ENCODE assay signal across 8 cellular contexts in the genomic region with DNA sequence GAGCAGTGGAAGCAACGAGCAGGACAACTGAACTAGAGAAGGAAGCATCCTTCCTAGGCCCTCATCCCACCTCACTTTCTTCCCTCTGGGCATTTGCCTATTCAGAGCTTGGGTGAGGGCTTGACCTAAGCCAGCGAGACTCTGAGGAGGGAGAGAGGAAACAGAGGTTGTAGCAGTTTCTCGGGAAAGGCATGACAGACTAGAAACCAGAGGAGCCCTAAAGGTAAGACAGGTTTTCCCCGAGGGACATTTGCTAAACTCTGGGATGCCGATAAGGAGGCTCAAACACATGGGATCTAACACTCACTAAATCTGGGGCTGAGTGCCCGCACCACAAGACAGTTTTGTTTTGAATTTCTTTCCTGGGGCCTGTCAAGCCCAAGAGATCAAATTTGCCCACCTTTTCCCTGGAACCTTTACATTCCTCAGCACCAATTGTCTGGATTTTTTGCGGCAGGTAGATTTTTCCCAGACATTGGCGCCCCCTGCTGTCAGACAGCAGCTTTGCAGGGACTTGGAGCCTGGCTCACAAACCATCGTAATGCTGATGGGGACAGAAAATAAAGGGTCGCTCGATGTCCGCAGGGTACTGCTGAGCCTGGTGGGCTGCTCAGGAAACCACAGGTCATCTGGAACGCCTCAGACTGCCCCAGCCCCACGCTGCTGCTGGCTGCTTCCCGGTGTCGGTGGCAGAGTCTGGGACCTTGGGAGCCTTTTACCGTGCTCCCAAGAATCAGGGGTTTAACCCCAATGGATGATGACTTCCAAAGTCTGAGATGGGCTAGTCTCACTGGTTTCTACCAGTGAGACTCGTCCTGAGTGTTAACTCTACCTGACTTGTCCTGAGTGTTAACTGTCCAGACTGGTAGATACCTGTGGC. TPM values are rescaled to one million over a fixed set of nuclear protein-coding genes. Genes with fewer than 3 reads are reported as not detected.
A peak's percentile ranks its signal among the peaks of the same experiment; 100 is the strongest.
DNase-seq lines count a peak whose midpoint lies in the region; ATAC-seq, FAIRE-seq and TF ChIP-seq lines count a peak whose summit lies in the region.

No MANE protein-coding gene starts in this region.

- H3K27ac ChIP-seq in H1 (ENCODE audit: low read depth, low read length) (no peak overlapping the region), transverse colon (no peak overlapping the region)

- CTCF ChIA-PET in Caco-2 (lab: Charles Lee), result interaction anchor here (0.5 to 1.4 kb wide), 2 partner anchors 12 to 23 kb away, joined by 3 to 5 read pairs; a partner anchor contains a TSS
- CTCF ChIA-PET in H1 (lab: Charles Lee; ENCODE audit: partially characterized antibody), result interaction anchor here (0.8 to 7.2 kb wide), 34 partner anchors 8 to 652 kb away, joined by 3 to 42 read pairs (median 5); a partner anchor contains a TSS

- no peaks in the 10 kb centered on the region for H3K79me1 ChIP-seq in H1 (ENCODE audit: low read depth, low read length)

- H3K23ac ChIP-seq in H1 (ENCODE audit: insufficient read length), result no peak overlapping the region

- no peak overlapping the region; a peak in 1 of 4 replicates for H3K4me2 ChIP-seq in H1 (ENCODE audit: insufficient read depth in 1 of 2, low read depth in 2 of 2, low read length in 2 of 2)

- in situ Hi-C loops in transverse colon (cut with MboI; ENCODE audit: low pct_ligation_motif_present in 1 of 4, low pct_unique_long_range_greater_than_20kb in 1 of 4, low sequenced_read_pairs in 3 of 4), result loop anchor here in 3 of 4 donors (5.0 kb wide), 2 partner anchors 130 to 135 kb away; no protein-coding TSS in a partner anchor

- H2BK15ac ChIP-seq in H1 (ENCODE audit: low read length), result no peak overlapping the region

- H3K9me3 ChIP-seq in Caco-2 (no peaks in the 10 kb centered on the region), H1 (ENCODE audit: insufficient read depth in 2 of 2, low read depth in 1 of 2, low read length in 1 of 2) (no peaks in the 10 kb centered on the region), transverse colon (no peaks in the 10 kb centered on the region)

- POLR2A ChIA-PET in Caco-2 (lab: Charles Lee) (no interaction called here), H1 (lab: Charles Lee; ENCODE audit: partially characterized antibody) (interaction anchor here (0.8 to 1.5 kb wide), 2 partner anchors 23 to 35 kb away, joined by 3 to 4 read pairs; a partner anchor contains a TSS)

- no peaks in the 10 kb centered on the region for H3K79me2 ChIP-seq in H1 (ENCODE audit: control insufficient read depth in 1 of 2, insufficient read depth in 2 of 2, low read length in 2 of 2)

- no peak overlapping the region for H3K18ac ChIP-seq in H1 (ENCODE audit: extremely low read depth, low read length)

- no peak overlapping the region for H2AK5ac ChIP-seq in H1 (ENCODE audit: low read depth, low read length)

- no peaks in the 10 kb centered on the region for H3K36me3 ChIP-seq in Caco-2 (ENCODE audit: control insufficient read depth, insufficient read depth, low read length)
- H3K36me3 ChIP-seq in H1 (ENCODE audit: control insufficient read depth in 2 of 4, insufficient read depth in 4 of 4, low read length in 3 of 4), result no peaks in the 10 kb centered on the region
- no peaks in the 10 kb centered on the region for H3K36me3 ChIP-seq in transverse colon

- FAIRE-seq in H1 (lab: Jason Lieb, UNC), result peak; percentile 50

- H3K27ac Mint-ChIP-seq in Caco-2 (ENCODE audit: unreplicated experiment), result no peak overlapping the region
- H3K27ac Mint-ChIP-seq in nephron, result no peak overlapping the region
- H3K27ac Mint-ChIP-seq in activated T-helper 17 cell treated with anti-CD3 and anti-CD28 coated beads, Interleukin-2, amount 50 U/mL, for 72 hours, result no peak overlapping the region

- DNase-seq in Caco-2 (peak in 1 of 2 experiments; percentile 55), HT1080 (ENCODE audit: low read depth) (peak; percentile 37), H1 (ENCODE audit: low read depth in 1 of 2, low spot score in 2 of 2) (peak in 1 of 2 experiments; percentile 89), transverse colon (peak; percentile 38), germinal center (ENCODE audit: low spot score) (no peak)
- peak; percentile 59 for DNase-seq in activated CD4-positive, alpha-beta T cell treated with anti-CD3 and anti-CD28 coated beads, Interleukin-2, amount 50 U/mL, for 1 hour

- no peaks in the 10 kb centered on the region for H3K9me3 Mint-ChIP-seq in Caco-2 (ENCODE audit: unreplicated experiment)
- no peaks in the 10 kb centered on the region for H3K9me3 Mint-ChIP-seq in nephron
- no peaks in the 10 kb centered on the region for H3K9me3 Mint-ChIP-seq in activated T-helper 17 cell treated with anti-CD3 and anti-CD28 coated beads, Interleukin-2, amount 50 U/mL, for 72 hours

- no peak overlapping the region for H3K56ac ChIP-seq in H1 (replicated peaks; ENCODE audit: insufficient read length, low read depth, low read length)

- H3K4me1 ChIP-seq in Caco-2, result peaks cover 11% of the 10 kb centered on the region
- peaks cover 0 to 2% (median 1%) of the 10 kb centered on the region in 4 experiments; a peak in 4 of 7 replicates for H3K4me1 ChIP-seq in H1 (replicated peaks in 1 of 4; ENCODE audit: control insufficient read depth in 3 of 4, insufficient read depth in 4 of 4, low read length in 3 of 4)
- H3K4me1 ChIP-seq in transverse colon, result peaks cover 0 to 9% (median 0%) of the 10 kb centered on the region in 4 donors

- peak overlapping the region; percentile 31; the same call in 1 of the 2 replicates for H4K8ac ChIP-seq in H1 (ENCODE audit: extremely low read depth, insufficient read depth, low read length)

- H3K36me3 Mint-ChIP-seq in Caco-2 (ENCODE audit: insufficient read depth, unreplicated experiment), result no peaks in the 10 kb centered on the region
- H3K36me3 Mint-ChIP-seq in nephron (ENCODE audit: low read depth), result no peaks in the 10 kb centered on the region
- H3K36me3 Mint-ChIP-seq in activated T-helper 17 cell treated with anti-CD3 and anti-CD28 coated beads, Interleukin-2, amount 50 U/mL, for 72 hours (ENCODE audit: low read depth), result no peaks in the 10 kb centered on the region

- H4K20me1 ChIP-seq in H1 (replicated peaks in 1 of 2; ENCODE audit: control insufficient read depth in 1 of 2, insufficient read depth in 2 of 2, low read length in 2 of 2), result no peaks in the 10 kb centered on the region

- no peaks in the 10 kb centered on the region for H3K27me3 Mint-ChIP-seq in Caco-2 (ENCODE audit: insufficient read depth, unreplicated experiment)
- peaks cover 7% of the 10 kb centered on the region for H3K27me3 Mint-ChIP-seq in nephron (ENCODE audit: low read depth)
- H3K27me3 Mint-ChIP-seq in activated T-helper 17 cell treated with anti-CD3 and anti-CD28 coated beads, Interleukin-2, amount 50 U/mL, for 72 hours, result no peaks in the 10 kb centered on the region

- TF ChIP-seq CTCF in Caco-2 (IDR thresholded peaks at IDR 0.05; ENCODE audit: insufficient read depth in 1 of 2, low read depth in 1 of 2, low read length in 1 of 2, severe bottlenecking in 1 of 2, unreplicated experiment in 1 of 2), result peak; percentile 73 to 83
- TF ChIP-seq CTCF in H1 (IDR thresholded peaks at IDR 0.05; ENCODE audit: control extremely low read depth in 1 of 3, insufficient read depth in 1 of 3, low read depth in 1 of 3, low read length in 3 of 3), result peak; percentile 79 to 83 (median 82)
- peak; percentile 91 to 97 (median 96) for TF ChIP-seq CTCF in nephron (IDR thresholded peaks at IDR 0.05; ENCODE audit: unreplicated experiment in 3 of 3)
- peak; percentile 87 to 96 (median 95) for TF ChIP-seq CTCF in transverse colon (IDR thresholded peaks at IDR 0.05)

- H3K4me1 Mint-ChIP-seq in Caco-2 (ENCODE audit: low read depth, unreplicated experiment) (peaks cover 4% of the 10 kb centered on the region), nephron (peaks cover 25% of the 10 kb centered on the region)
- peaks cover 5% of the 10 kb centered on the region for H3K4me1 Mint-ChIP-seq in activated T-helper 17 cell treated with anti-CD3 and anti-CD28 coated beads, Interleukin-2, amount 50 U/mL, for 72 hours

- H3K14ac ChIP-seq in H1 (ENCODE audit: insufficient read length), result no peak overlapping the region

- no peaks in the 10 kb centered on the region for H3K23me2 ChIP-seq in H1 (ENCODE audit: low read depth, low read length)

- H2AFZ ChIP-seq in H1 (ENCODE audit: low read length), result peak overlapping the region; percentile 88

- TF ChIP-seq RAD21 in H1 (IDR thresholded peaks at IDR 0.05 in 1 of 2, conservative IDR thresholded peaks at IDR 0.05 in 1 of 2; ENCODE audit: low read depth in 2 of 2, low read length in 2 of 2), result peak; percentile 81 to 87

- no peak overlapping the region for H2BK120ac ChIP-seq in H1 (replicated peaks; ENCODE audit: low read depth, low read length)

- H4K91ac ChIP-seq in H1 (replicated peaks; ENCODE audit: insufficient read length, low read length), result no peak overlapping the region

- intact Hi-C loops in Caco-2 (cut with micrococcal nuclease; ENCODE audit: unreplicated experiment) (loop anchor here (1.0 to 2.0 kb wide), 3 partner anchors 22 to 133 kb away; no protein-coding TSS in a partner anchor), transverse colon (cut with DNase I; ENCODE audit: low total_unique reads) (loop anchor here (2.0 to 10.0 kb wide), 2 partner anchors 68 to 134 kb away; no protein-coding TSS in a partner anchor)

- no peak overlapping the region for H3K9ac ChIP-seq in H1 (replicated peaks in 1 of 4; ENCODE audit: extremely low read depth in 1 of 4, low read depth in 3 of 4, low read length in 3 of 4)

- H3K27me3 ChIP-seq in Caco-2 (replicated peaks; ENCODE audit: control insufficient read depth, insufficient read depth, low read length) (no peaks in the 10 kb centered on the region), H1 (replicated peaks in 1 of 4; ENCODE audit: control insufficient read depth in 3 of 4, extremely low read depth in 1 of 4, insufficient read depth in 3 of 4, low read length in 3 of 4) (no peaks in the 10 kb centered on the region), transverse colon (no peaks in the 10 kb centered on the region)

- 43% methylated on average over 17 of the region's 18 CpGs; no CpG with 5 or more reads in 1 of the 2 experiments for WGBS in H1 (ENCODE audit: extremely low coverage in 1 of 2, insufficient coverage in 1 of 2, insufficient read length in 1 of 2, insufficient replicate concordance in 2 of 2, low coverage in 1 of 2, low lambda C conversion rate in 2 of 2, missing lambda C conversion rate in 1 of 2), 2 experiments
- WGBS in transverse colon (ENCODE audit: low coverage in 1 of 2), 2 donors, result 28 to 30% methylated on average over 3 to 18 of the region's 18 CpGs

- H3K4ac ChIP-seq in H1 (replicated peaks; ENCODE audit: insufficient read length, low read depth, low read length), result no peak overlapping the region

- no peak for TF ChIP-seq EP300 in H1 (IDR thresholded peaks at IDR 0.05; ENCODE audit: borderline replicate concordance in 1 of 2, low read depth in 2 of 2, low read length in 2 of 2)
- no peak for TF ChIP-seq EP300 in transverse colon (IDR thresholded peaks at IDR 0.05; ENCODE audit: low read depth)

- no peak overlapping the region for H3K4me3 Mint-ChIP-seq in Caco-2 (ENCODE audit: unreplicated experiment)
- no peak overlapping the region for H3K4me3 Mint-ChIP-seq in nephron
- no peak overlapping the region for H3K4me3 Mint-ChIP-seq in activated T-helper 17 cell treated with anti-CD3 and anti-CD28 coated beads, Interleukin-2, amount 50 U/mL, for 72 hours

- H2BK5ac ChIP-seq in H1 (ENCODE audit: low read depth, low read length), result no peak overlapping the region

- H3K4me3 ChIP-seq in Caco-2 (ENCODE audit: low read depth, low read length), result no peak overlapping the region
- H3K4me3 ChIP-seq in H1 (ENCODE audit: extremely low read depth in 1 of 4, insufficient read depth in 2 of 4, low read depth in 3 of 4, low read length in 4 of 4), result no peak overlapping the region
- H3K4me3 ChIP-seq in transverse colon, result no peak overlapping the region

- TF ChIP-seq POLR2A in H1 (IDR thresholded peaks at IDR 0.05; ENCODE audit: control extremely low read depth in 1 of 2, low read depth in 2 of 2, low read length in 2 of 2) (no peak), transverse colon (IDR thresholded peaks at IDR 0.05) (no peak)

- H4K5ac ChIP-seq in H1 (ENCODE audit: insufficient read length, low read depth, low read length), result no peak overlapping the region

- no peak for ATAC-seq in activated T-helper 17 cell treated with anti-CD3 and anti-CD28 coated beads, Interleukin-2, amount 50 U/mL, for 72 hours (replicated peaks)

- no peak overlapping the region for H2BK20ac ChIP-seq in H1 (ENCODE audit: low read length)

- 0 out of 2 replicates have a peak overlapping the region, but pooled peaks have one; percentile 31 for H2BK12ac ChIP-seq in H1 (ENCODE audit: low read depth, low read length)

- BruUV-seq in Caco-2 (replicated peaks; lab: Mats Ljungman, UMichigan), result no TSS peak

RNA-seq across cellular contexts. Expression of a gene that starts 23.4 kb away (rescaled TPM):
- total RNA-seq in Caco-2 (2022) (6.8 and 6.9 TPM in 2 replicates), transverse colon (10 to 100 TPM; 10.8 to 16.4 (median 11.7) TPM)
- total RNA-seq in HT1080 (2014; rRNA removed; shearing (Covaris generic)), result 0.59 and 1.1 TPM in 2 replicates
- 0.50 and 0.51 TPM in 2 replicates for polyA plus RNA-seq in HT1080 (2015; cell fraction: cytosol; rRNA removed)
- 0.33 and 1.1 TPM in 2 replicates for polyA plus RNA-seq in HT1080 (2015; cell fraction: nucleus; rRNA removed)
- 13.0 and 14.2 TPM in 2 replicates for total RNA-seq in H1 (2021; fragmentation: NEBNext Ultra II Directional; extraction: Animal tissue kit (Norgen Biotek cat#: 25700))
- 7.4 and 9.5 TPM in 2 replicates for polyA plus RNA-seq in H1 (2011; rRNA removed)
- polyA plus RNA-seq in H1 (2011; cell fraction: cytosol; rRNA removed), result 9.8 TPM
- 7.4 TPM for polyA plus RNA-seq in H1 (2011; cell fraction: nucleus; rRNA removed)
- polyA plus RNA-seq in H1 (2012, experiment 1 of 2), result 10.9 to 16.1 TPM (median 14.7 TPM) in 4 replicates
- 0.64 TPM for polyA plus RNA-seq in H1 (2012, experiment 2 of 2)
- polyA plus RNA-seq in H1 (2013, experiment 1 of 2), result 10.9 TPM
- 11.1 TPM for polyA plus RNA-seq in H1 (2013, experiment 2 of 2)
- 6.3 and 13.5 TPM in 2 replicates for polyA minus RNA-seq in H1 (2011; rRNA and poly(A)+ RNA removed)
- polyA minus RNA-seq in H1 (2011; cell fraction: cytosol; rRNA and poly(A)+ RNA removed), result 3.7 TPM
- 14.7 TPM for polyA minus RNA-seq in H1 (2011; cell fraction: nucleus; rRNA and poly(A)+ RNA removed)
- total RNA-seq in activated T-helper 17 cell treated with anti-CD3 and anti-CD28 coated beads, Interleukin-2, amount 50 U/mL, for 72 hours, result 1 to 10 TPM in 1 of 2 donors, under 1 TPM in 1; 0.95 to 2.5 TPM
